Comparison of ENCODE assay signal across 13 cellular contexts in genomic region chr12:43011383-43011926, GRCh38.
A peak's percentile ranks its signal among the peaks of the same experiment; 100 is the strongest.
DNase-seq lines count a peak whose midpoint lies in the region; ATAC-seq and TF ChIP-seq lines count a peak whose summit lies in the region.
"Had no signal": no experiment of that assay in that cellular context is flagged by ENCODE, and none has a peak within 500 bp of the region (broad histone marks: within the 10 kb centered on the region; RNA-seq: fewer than 3 reads in every experiment).

No MANE protein-coding gene starts in this region.

- H3K36me3 ChIP-seq in SK-N-SH (replicated peaks in 1 of 2; ENCODE audit: control insufficient read depth in 1 of 2, insufficient read depth in 2 of 2, low read length in 1 of 2) (no peaks in the 10 kb centered on the region), H7 (replicated peaks; ENCODE audit: control insufficient read depth, insufficient read depth, low read length) (no peaks in the 10 kb centered on the region)

- H4K20me1 ChIP-seq in SK-N-SH (ENCODE audit: insufficient read depth) = no peaks in the 10 kb centered on the region

- H3K9me2 ChIP-seq in SK-N-SH = no peaks in the 10 kb centered on the region

- no peaks in the 10 kb centered on the region for H3K9me3 ChIP-seq in SK-N-SH

- no peak overlapping the region for H3K27ac ChIP-seq in SK-N-SH (ENCODE audit: low read depth in 2 of 2, low read length in 1 of 2)

- CTCF ChIA-PET in SK-N-SH (lab: Yijun Ruan, JAX) = interaction anchor here (0.5 kb wide), 1 partner anchor 123 kb away, joined by 3 read pairs; no protein-coding TSS in a partner anchor

- no peak for TF ChIP-seq EP300 in SK-N-SH (IDR thresholded peaks at IDR 0.05; ENCODE audit: borderline replicate concordance in 1 of 2, low read depth in 1 of 2, low read length in 1 of 2)

- TF ChIP-seq RAD21 in SK-N-SH (IDR thresholded peaks at IDR 0.05; ENCODE audit: low read length) = no peak

- H3K4me2 ChIP-seq in SK-N-SH = no peak overlapping the region

- 18% methylated on average over 2 of the region's 2 CpGs for WGBS in SK-N-SH (ENCODE audit: low lambda C conversion rate)

- DNase-seq in fibroblast of mammary gland (ENCODE audit: low read depth) (peak; percentile 5), NCI-H1417 (lab: John Stamatoyannopoulos, UW) (no peak), SK-N-SH (no peak), Right ventricle myocardium inferior (ENCODE audit: missing footprints) (no peak), H7 (no peak)
- DNase-seq: activated T-cell treated with anti-CD3 and anti-CD28 coated beads, Interleukin-2, amount 50 U/mL, for 1 hour; erythroblast; islet precursor cell; KBM-7; T-helper 17 cell had no signal

- POLR2A ChIA-PET in SK-N-SH (lab: Yijun Ruan, JAX) = no interaction called here

- no peak overlapping the region for H2AFZ ChIP-seq in SK-N-SH (ENCODE audit: low read depth)

- no peaks in the 10 kb centered on the region for H3F3A ChIP-seq in SK-N-SH (replicated peaks; ENCODE audit: insufficient read depth)

- H3K9ac ChIP-seq in SK-N-SH = no peak overlapping the region

- TF ChIP-seq CTCF in fibroblast of mammary gland (conservative IDR thresholded peaks at IDR 0.05; ENCODE audit: control insufficient read depth, insufficient read depth, low read depth, low read length) (no peak), SK-N-SH (IDR thresholded peaks at IDR 0.05) (no peak)

- ATAC-seq in GM19023 (IDR thresholded peaks at IDR 0.05; ENCODE audit: unreplicated experiment) (peak; percentile 83), GM21737 (IDR thresholded peaks at IDR 0.05; ENCODE audit: unreplicated experiment) (peak; percentile 84), HG03196 (IDR thresholded peaks at IDR 0.05; ENCODE audit: unreplicated experiment) (peak; percentile 78), Right ventricle myocardium inferior (no peak)
- ATAC-seq: T-helper 17 cell had no signal

- H3K27me3 ChIP-seq in SK-N-SH (ENCODE audit: insufficient read depth) (no peaks in the 10 kb centered on the region), H7 (ENCODE audit: control insufficient read depth, insufficient read depth, low read length) (no peaks in the 10 kb centered on the region)

- intact Hi-C loops in Right ventricle myocardium inferior (cut with DNase I) = no loop called here

- peaks cover 0 to 2% of the 10 kb centered on the region in 2 experiments; a peak in 2 of 4 replicates for H3K4me1 ChIP-seq in SK-N-SH (ENCODE audit: control insufficient read depth in 1 of 2, insufficient read depth in 2 of 2, low read depth in 1 of 2, low read length in 1 of 2)

- H3K4me3 ChIP-seq in fibroblast of mammary gland (ENCODE audit: control insufficient read depth, low read depth, low read length) (no peak overlapping the region), SK-N-SH (ENCODE audit: low read depth in 2 of 2, low read length in 1 of 2) (no peak overlapping the region), H7 (ENCODE audit: insufficient read depth, low read depth, low read length) (no peak overlapping the region)

- H3K79me2 ChIP-seq in SK-N-SH (ENCODE audit: insufficient read depth) = no peaks in the 10 kb centered on the region

TF ChIP-seq in SK-N-SH, 30 proteins besides CTCF, POLR2A, EP300 and RAD21:
- TF ChIP-seq GABPA (IDR thresholded peaks at IDR 0.05; ENCODE audit: low read depth) (no peak), FOXM1 (IDR thresholded peaks at IDR 0.05; ENCODE audit: low read depth) (no peak), RCOR1 (IDR thresholded peaks at IDR 0.05; ENCODE audit: low read length) (no peak), FOSL2 (IDR thresholded peaks at IDR 0.05; ENCODE audit: borderline replicate concordance, low read depth) (no peak), FOXJ3 (CRISPR knock-in tag; IDR thresholded peaks at IDR 0.05) (no peak), ELF1 (IDR thresholded peaks at IDR 0.05) (no peak), REST (IDR thresholded peaks at IDR 0.05; ENCODE audit: low read depth, low read length) (no peak), POLR2AphosphoS5 (IDR thresholded peaks at IDR 0.05; ENCODE audit: low read depth, low read length) (no peak), RXRA (IDR thresholded peaks at IDR 0.05; ENCODE audit: borderline replicate concordance, low read depth) (no peak), TCF12 (IDR thresholded peaks at IDR 0.05) (no peak), NFIC (IDR thresholded peaks at IDR 0.05; ENCODE audit: borderline replicate concordance) (no peak), MAX (IDR thresholded peaks at IDR 0.05; ENCODE audit: low read depth) (no peak), TAF1 (IDR thresholded peaks at IDR 0.05; ENCODE audit: borderline replicate concordance, low read depth, low read length) (no peak)
